23 cellular contexts compared by ENCODE assay signal in genomic region chr14:53792909-53793308, GRCh38.
DNase-seq lines count a peak whose midpoint lies in the region; FAIRE-seq and TF ChIP-seq lines count a peak whose summit lies in the region.
"Had no signal": no experiment of that assay in that cellular context is flagged by ENCODE, and none has a peak within 500 bp of the region (broad histone marks: within the 10 kb centered on the region; RNA-seq: fewer than 3 reads in every experiment).

No MANE protein-coding gene starts in this region.

- FAIRE-seq in H1 (lab: Jason Lieb, UNC): no peak

- no peaks in the 10 kb centered on the region for H3K23me2 ChIP-seq in H1 (ENCODE audit: low read depth, low read length)

- no peak overlapping the region for H3K27ac Mint-ChIP-seq in activated CD4-positive, alpha-beta memory T cell treated with anti-CD3 and anti-CD28 coated beads, Interleukin-2, amount 10 ng/mL, durations not matched to agents 7 days and 5 days
- H3K27ac Mint-ChIP-seq: B cell, mesothelial cell of epicardium had no signal

- no peak overlapping the region for H3K9ac ChIP-seq in H1 (replicated peaks in 1 of 4; ENCODE audit: extremely low read depth in 1 of 4, low read depth in 3 of 4, low read length in 3 of 4)
- H3K9ac ChIP-seq in mesenchymal stem cell (ENCODE audit: low read length): no peak overlapping the region
- H3K9ac ChIP-seq: KMS-11, SK-N-SH had no signal

- peak; percentile 9 for TF ChIP-seq CTCF in GM10266 (IDR thresholded peaks at IDR 0.05; ENCODE audit: control insufficient read depth, insufficient read depth, low read depth, missing control alignments)
- TF ChIP-seq CTCF in H1 (IDR thresholded peaks at IDR 0.05; ENCODE audit: control extremely low read depth in 1 of 3, insufficient read depth in 1 of 3, low read depth in 1 of 3, low read length in 3 of 3): peak; percentile 30 to 38 (median 31)

- no peak overlapping the region for H4K8ac ChIP-seq in H1 (ENCODE audit: extremely low read depth, insufficient read depth, low read length)
- H4K8ac ChIP-seq in mesenchymal stem cell (ENCODE audit: low read length): no peak overlapping the region

- 80% methylated on average over 1 of the region's 1 CpG; no CpG with 5 or more reads in 1 of the 2 experiments for WGBS in H1 (ENCODE audit: extremely low coverage in 1 of 2, insufficient coverage in 1 of 2, insufficient read length in 1 of 2, insufficient replicate concordance in 2 of 2, low coverage in 1 of 2, low lambda C conversion rate in 2 of 2, missing lambda C conversion rate in 1 of 2), 2 experiments
- 100% methylated on average over 1 of the region's 1 CpG for WGBS in mesenchymal stem cell

- no peaks in the 10 kb centered on the region for H3K4me1 ChIP-seq in H1 (replicated peaks in 1 of 4; ENCODE audit: control insufficient read depth in 3 of 4, insufficient read depth in 4 of 4, low read length in 3 of 4)
- no peaks in the 10 kb centered on the region for H3K4me1 ChIP-seq in mesenchymal stem cell (ENCODE audit: control insufficient read depth, insufficient read depth, low read depth, low read length)
- H3K4me1 ChIP-seq: esophagus squamous epithelium, uterus had no signal

- no peaks in the 10 kb centered on the region for H4K20me1 ChIP-seq in H1 (replicated peaks in 1 of 2; ENCODE audit: control insufficient read depth in 1 of 2, insufficient read depth in 2 of 2, low read length in 2 of 2)

- H3K27ac ChIP-seq in H1 (ENCODE audit: low read depth, low read length) (no peak overlapping the region), mesenchymal stem cell (ENCODE audit: low read length, poor library complexity, severe bottlenecking) (no peak overlapping the region)
- H3K27ac ChIP-seq: esophagus squamous epithelium, heart right ventricle, KMS-11, uterus had no signal

- no peak overlapping the region for H2AK5ac ChIP-seq in H1 (ENCODE audit: low read depth, low read length)
- peak overlapping the region; percentile 56 for H2AK5ac ChIP-seq in mesenchymal stem cell (ENCODE audit: low read length, severe bottlenecking)

- H3K27me3 Mint-ChIP-seq in activated CD4-positive, alpha-beta memory T cell treated with anti-CD3 and anti-CD28 coated beads, Interleukin-2, amount 10 ng/mL, durations not matched to agents 7 days and 5 days: no peaks in the 10 kb centered on the region

- no peak overlapping the region for H2BK12ac ChIP-seq in H1 (ENCODE audit: low read depth, low read length)
- H2BK12ac ChIP-seq in mesenchymal stem cell (ENCODE audit: low read length in 2 of 2): peak overlapping the region in 1 of 2 experiments; percentile 75

- H3K4ac ChIP-seq in H1 (replicated peaks; ENCODE audit: insufficient read length, low read depth, low read length): no peak overlapping the region
- no peak overlapping the region for H3K4ac ChIP-seq in mesenchymal stem cell (ENCODE audit: low read depth in 1 of 2, low read length in 2 of 2)

- no peak overlapping the region for H2BK20ac ChIP-seq in H1 (ENCODE audit: low read length)

- no peak overlapping the region for H4K5ac ChIP-seq in H1 (ENCODE audit: insufficient read length, low read depth, low read length)

- CTCF ChIA-PET in H1 (lab: Charles Lee; ENCODE audit: partially characterized antibody): interaction anchor here (0.7 to 1.2 kb wide), 4 partner anchors 9 to 186 kb away, joined by 3 to 5 read pairs (median 4); no protein-coding TSS in a partner anchor
- CTCF ChIA-PET in activated CD4-positive, alpha-beta memory T cell treated with anti-CD3 and anti-CD28 coated beads, Interleukin-2, amount 10 ng/mL, durations not matched to agents 7 days and 5 days (lab: Charles Lee): no interaction called here

- H3K14ac ChIP-seq in H1 (ENCODE audit: insufficient read length) (no peak overlapping the region), mesenchymal stem cell (ENCODE audit: low read length in 2 of 2) (no peak overlapping the region)

- H4K91ac ChIP-seq in H1 (replicated peaks; ENCODE audit: insufficient read length, low read length): no peak overlapping the region
- no peak overlapping the region for H4K91ac ChIP-seq in mesenchymal stem cell (ENCODE audit: low read length)

- DNase-seq in GM10266 (ENCODE audit: extremely low spot score) (no peak), HuH-7 (ENCODE audit: low spot score) (peak; percentile 5), H1 (ENCODE audit: low read depth in 1 of 2, low spot score in 2 of 2) (peak in 1 of 2 experiments; percentile 1), mesenchymal stem cell (no peak), kidney glomerular epithelial cell (lab: John Stamatoyannopoulos, UW) (no peak)
- DNase-seq in activated CD4-positive, alpha-beta T cell treated with anti-CD3 and anti-CD28 coated beads, Interleukin-2, amount 50 U/mL, for 48 hours: no peak
- no peak for DNase-seq in activated CD4-positive, alpha-beta memory T cell treated with anti-CD3 and anti-CD28 coated beads, Interleukin-2, amount 10 ng/mL, durations not matched to agents 7 days and 5 days
- DNase-seq: activated CD4-positive, alpha-beta T cell treated with anti-CD3 and anti-CD28 coated beads for 1 hour; activated effector memory CD4-positive, alpha-beta T cell treated with anti-CD3 and anti-CD28 coated beads, Interleukin-2, amount 50 U/mL, for 16 hours; caudate nucleus; esophagus squamous epithelium; GF-D8; HCEC 1CT; heart right ventricle; NCI-H1092; NCI-H2107; SK-N-SH; stimulated activated CD8-positive, alpha-beta memory T cell treated with anti-CD3 and anti-CD28 coated beads, Interleukin-4, amount 100 ng/mL, for 48 hours; T-helper 9 cell; uterus had no signal

- no peak overlapping the region for H3K4me3 ChIP-seq in H1 (ENCODE audit: extremely low read depth in 1 of 4, insufficient read depth in 2 of 4, low read depth in 3 of 4, low read length in 4 of 4)
- no peak overlapping the region for H3K4me3 ChIP-seq in mesenchymal stem cell (ENCODE audit: insufficient read depth in 1 of 2, low read depth in 1 of 2, low read length in 2 of 2)
- H3K4me3 ChIP-seq: esophagus squamous epithelium, heart right ventricle, uterus had no signal

- POLR2A ChIA-PET in H1 (lab: Charles Lee; ENCODE audit: partially characterized antibody): no interaction called here
- POLR2A ChIA-PET in activated CD4-positive, alpha-beta memory T cell treated with anti-CD3 and anti-CD28 coated beads, Interleukin-2, amount 10 ng/mL, durations not matched to agents 7 days and 5 days (lab: Charles Lee): no interaction called here

- no peak overlapping the region for H3K4me3 Mint-ChIP-seq in activated CD4-positive, alpha-beta memory T cell treated with anti-CD3 and anti-CD28 coated beads, Interleukin-2, amount 10 ng/mL, durations not matched to agents 7 days and 5 days
- H3K4me3 Mint-ChIP-seq: B cell, mesothelial cell of epicardium had no signal

- no peaks in the 10 kb centered on the region for H3K79me2 ChIP-seq in H1 (ENCODE audit: control insufficient read depth in 1 of 2, insufficient read depth in 2 of 2, low read length in 2 of 2)

- H3K4me1 Mint-ChIP-seq in activated CD4-positive, alpha-beta memory T cell treated with anti-CD3 and anti-CD28 coated beads, Interleukin-2, amount 10 ng/mL, durations not matched to agents 7 days and 5 days: no peaks in the 10 kb centered on the region
- H3K4me1 Mint-ChIP-seq: B cell had no signal

- H3K27me3 ChIP-seq in H1 (replicated peaks in 1 of 4; ENCODE audit: control insufficient read depth in 3 of 4, extremely low read depth in 1 of 4, insufficient read depth in 3 of 4, low read length in 3 of 4) (no peaks in the 10 kb centered on the region), mesenchymal stem cell (ENCODE audit: control insufficient read depth in 1 of 2, insufficient read depth in 1 of 2, low read length in 2 of 2) (peaks cover 0 to 10% of the 10 kb centered on the region in 2 experiments)
- H3K27me3 ChIP-seq: uterus had no signal

- H3K56ac ChIP-seq in H1 (replicated peaks; ENCODE audit: insufficient read length, low read depth, low read length): no peak overlapping the region

- H3K9me3 Mint-ChIP-seq in activated CD4-positive, alpha-beta memory T cell treated with anti-CD3 and anti-CD28 coated beads, Interleukin-2, amount 10 ng/mL, durations not matched to agents 7 days and 5 days: no peaks in the 10 kb centered on the region
- H3K9me3 Mint-ChIP-seq: mesothelial cell of epicardium had no signal

- H2BK15ac ChIP-seq in H1 (ENCODE audit: low read length): no peak overlapping the region
- no peak overlapping the region for H2BK15ac ChIP-seq in mesenchymal stem cell (ENCODE audit: low read depth, poor library complexity, severe bottlenecking)

- TF ChIP-seq POLR2A in H1 (IDR thresholded peaks at IDR 0.05; ENCODE audit: control extremely low read depth in 1 of 2, low read depth in 2 of 2, low read length in 2 of 2): no peak

- no peaks in the 10 kb centered on the region for H3K9me3 ChIP-seq in H1 (ENCODE audit: insufficient read depth in 2 of 2, low read depth in 1 of 2, low read length in 1 of 2)
- H3K9me3 ChIP-seq in mesenchymal stem cell (ENCODE audit: control insufficient read depth, low read length): no peaks in the 10 kb centered on the region
- H3K9me3 ChIP-seq: esophagus squamous epithelium, heart right ventricle, SK-N-SH, uterus had no signal

- no peaks in the 10 kb centered on the region for H3K36me3 ChIP-seq in H1 (ENCODE audit: control insufficient read depth in 2 of 4, insufficient read depth in 4 of 4, low read length in 3 of 4)
- no peaks in the 10 kb centered on the region for H3K36me3 ChIP-seq in mesenchymal stem cell (ENCODE audit: control insufficient read depth in 1 of 2, insufficient read depth in 2 of 2, low read depth in 1 of 2, low read length in 2 of 2)
- H3K36me3 ChIP-seq: esophagus squamous epithelium, heart right ventricle, uterus had no signal

- no peaks in the 10 kb centered on the region for H3K36me3 Mint-ChIP-seq in activated CD4-positive, alpha-beta memory T cell treated with anti-CD3 and anti-CD28 coated beads, Interleukin-2, amount 10 ng/mL, durations not matched to agents 7 days and 5 days (ENCODE audit: low read depth)
- H3K36me3 Mint-ChIP-seq: mesothelial cell of epicardium had no signal

- TF ChIP-seq RAD21 in H1 (IDR thresholded peaks at IDR 0.05 in 1 of 2, conservative IDR thresholded peaks at IDR 0.05 in 1 of 2; ENCODE audit: low read depth in 2 of 2, low read length in 2 of 2): peak; percentile 39 to 57

- H2BK5ac ChIP-seq in H1 (ENCODE audit: low read depth, low read length): no peak overlapping the region
- H2BK5ac ChIP-seq in mesenchymal stem cell (ENCODE audit: low read depth, low read length, poor library complexity, severe bottlenecking): no peak overlapping the region

- H3K18ac ChIP-seq in H1 (ENCODE audit: extremely low read depth, low read length) (no peak overlapping the region), mesenchymal stem cell (ENCODE audit: low read depth in 1 of 2, low read length in 2 of 2) (peak overlapping the region in 1 of 2 experiments; percentile 66)

- H2BK120ac ChIP-seq in H1 (replicated peaks; ENCODE audit: low read depth, low read length) (no peak overlapping the region), mesenchymal stem cell (ENCODE audit: low read depth, low read length) (no peak overlapping the region)

- no peak for TF ChIP-seq EP300 in H1 (IDR thresholded peaks at IDR 0.05; ENCODE audit: borderline replicate concordance in 1 of 2, low read depth in 2 of 2, low read length in 2 of 2)

- H2AFZ ChIP-seq in H1 (ENCODE audit: low read length): no peak overlapping the region
- no peak overlapping the region for H2AFZ ChIP-seq in mesenchymal stem cell (ENCODE audit: low read depth, low read length)

- H3K23ac ChIP-seq in H1 (ENCODE audit: insufficient read length) (no peak overlapping the region), mesenchymal stem cell (ENCODE audit: low read length in 2 of 2) (no peak overlapping the region)

- H3K4me2 ChIP-seq in H1 (ENCODE audit: insufficient read depth in 1 of 2, low read depth in 2 of 2, low read length in 2 of 2) (no peak overlapping the region), mesenchymal stem cell (ENCODE audit: low read length, poor library complexity, severe bottlenecking) (no peak overlapping the region)
- H3K4me2 ChIP-seq: KMS-11, SK-N-SH had no signal

- H3K79me1 ChIP-seq in H1 (ENCODE audit: low read depth, low read length) (no peaks in the 10 kb centered on the region), mesenchymal stem cell (replicated peaks; ENCODE audit: low read length, poor library complexity, severe bottlenecking) (no peaks in the 10 kb centered on the region)
